11 cellular contexts compared by ENCODE assay signal in the genomic region with DNA sequence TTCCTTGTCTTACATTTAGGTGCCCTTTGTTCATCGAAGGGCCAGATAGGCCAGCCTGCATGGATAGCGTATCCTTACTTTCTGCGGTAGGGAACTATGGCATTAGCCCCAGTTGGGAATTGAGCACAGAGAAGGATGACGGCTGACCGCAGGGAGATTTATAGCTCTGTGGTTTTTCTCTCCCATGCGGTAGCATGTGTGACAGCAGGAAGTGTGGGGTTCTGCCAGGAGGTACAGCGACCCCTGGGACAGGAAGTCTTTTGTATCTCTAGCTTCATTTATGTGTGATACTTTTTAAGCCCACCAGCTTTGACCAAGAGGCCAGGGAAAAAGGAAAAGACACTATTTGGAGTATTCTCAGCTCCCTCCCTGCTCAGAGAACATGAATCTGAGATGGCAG. TPM values are rescaled to one million over a fixed set of nuclear protein-coding genes. Genes with fewer than 3 reads are reported as not detected.
A peak's percentile ranks its signal among the peaks of the same experiment; 100 is the strongest.
DNase-seq lines count a peak whose midpoint lies in the region; ATAC-seq and TF ChIP-seq lines count a peak whose summit lies in the region.
"Had no signal": no experiment of that assay in that cellular context is flagged by ENCODE, and none has a peak within 500 bp of the region (broad histone marks: within the 10 kb centered on the region; RNA-seq: fewer than 3 reads in every experiment).

No MANE protein-coding gene starts in this region.

- H3K27ac ChIP-seq in lung (ENCODE audit: low read depth in 1 of 2, low read length in 1 of 2): peak overlapping the region; percentile 3 to 20
- H3K27ac ChIP-seq: prostate gland had no signal

- no peaks in the 10 kb centered on the region for H3K36me3 Mint-ChIP-seq in activated CD4-positive, alpha-beta memory T cell treated with anti-CD3 and anti-CD28 coated beads for 36 hours

- no peak for ATAC-seq in lung (ENCODE audit: insufficient read depth, low FRiP score)

- H3K9me3 Mint-ChIP-seq in activated CD4-positive, alpha-beta memory T cell treated with anti-CD3 and anti-CD28 coated beads for 36 hours: no peaks in the 10 kb centered on the region

- H3K4me1 Mint-ChIP-seq in activated CD4-positive, alpha-beta memory T cell treated with anti-CD3 and anti-CD28 coated beads for 36 hours (ENCODE audit: low read depth): peaks cover 50% of the 10 kb centered on the region

- H3K9me3 ChIP-seq in lung (ENCODE audit: control insufficient read depth in 2 of 2, insufficient read depth in 1 of 2, low read length in 1 of 2): peaks cover 0 to 2% of the 10 kb centered on the region in 2 donors
- H3K9me3 ChIP-seq: prostate gland had no signal

- intact Hi-C loops in activated CD4-positive, alpha-beta memory T cell treated with anti-CD3 and anti-CD28 coated beads for 36 hours (cut with micrococcal nuclease): loop anchor here (2.0 to 5.0 kb wide), 2 partner anchors 15 to 44 kb away; a partner anchor contains a TSS

- no peak overlapping the region for H3K4me3 Mint-ChIP-seq in activated CD4-positive, alpha-beta memory T cell treated with anti-CD3 and anti-CD28 coated beads for 36 hours

- no peak for TF ChIP-seq CTCF in lung (IDR thresholded peaks at IDR 0.05; ENCODE audit: control extremely low read depth, extremely low read depth)

- H3K27ac Mint-ChIP-seq in activated CD4-positive, alpha-beta memory T cell treated with anti-CD3 and anti-CD28 coated beads for 36 hours: peak overlapping the region; percentile 87

- H3K27me3 Mint-ChIP-seq in activated CD4-positive, alpha-beta memory T cell treated with anti-CD3 and anti-CD28 coated beads for 36 hours: no peaks in the 10 kb centered on the region

- WGBS in lung, 2 donors: 2 to 48% methylated on average over 7 of the region's 7 CpGs

- no peak overlapping the region for H3K4me3 ChIP-seq in lung
- H3K4me3 ChIP-seq: prostate gland had no signal

- peaks cover 3 to 14% of the 10 kb centered on the region in 2 donors for H3K4me1 ChIP-seq in lung (ENCODE audit: control insufficient read depth in 2 of 2, insufficient read depth in 2 of 2, low read length in 2 of 2)
- H3K4me1 ChIP-seq: prostate gland had no signal

- POLR2A ChIA-PET in activated CD4-positive, alpha-beta memory T cell treated with anti-CD3 and anti-CD28 coated beads for 36 hours (lab: Charles Lee): interaction anchor here (1.0 kb wide), 1 partner anchor 12 kb away, joined by 3 read pairs; no protein-coding TSS in a partner anchor

- peak; percentile 31 for DNase-seq in DMS 273 treated with DMSO at 0.1 percent for 48 hours (lab: John Stamatoyannopoulos, UW)
- peak; percentile 77 for DNase-seq in LHCN-M2 (ENCODE audit: low read depth)
- peak; percentile 17 for DNase-seq in activated CD4-positive, alpha-beta memory T cell treated with anti-CD3 and anti-CD28 coated beads for 36 hours
- DNase-seq in lung (ENCODE audit: low spot score): no peak
- no peak for DNase-seq in ecto neural progenitor cell (ENCODE audit: low spot score)
- DNase-seq in cerebellar cortex (ENCODE audit: low spot score): no peak
- DNase-seq in CD1c-positive myeloid dendritic cell (ENCODE audit: extremely low spot score): no peak
- DNase-seq in DMS79 (lab: John Stamatoyannopoulos, UW): no peak
- DNase-seq: cortex of kidney, NCI-H774 had no signal

- no peaks in the 10 kb centered on the region for H3K36me3 ChIP-seq in lung (ENCODE audit: control insufficient read depth in 2 of 2, insufficient read depth in 2 of 2, low read length in 2 of 2)
- H3K36me3 ChIP-seq: prostate gland had no signal

- CTCF ChIA-PET in activated CD4-positive, alpha-beta memory T cell treated with anti-CD3 and anti-CD28 coated beads for 36 hours (lab: Charles Lee): interaction anchor here (0.9 to 4.7 kb wide), 3 partner anchors 14 to 68 kb away, joined by 3 to 41 read pairs (median 3); a partner anchor contains a TSS

- H3K27me3 ChIP-seq in lung (ENCODE audit: control insufficient read depth, insufficient read depth): no peaks in the 10 kb centered on the region

RNA-seq across cellular contexts. Expression of a gene that starts 33.1 kb away (rescaled TPM):
- total RNA-seq in LHCN-M2 (2014; rRNA removed) (2.4 and 12.5 TPM in 2 replicates), lung (10 to 100 TPM; 12.2 to 12.8 TPM)
- polyA plus RNA-seq in LHCN-M2 (2012): 1.9 TPM
- 1 to 10 TPM; 3.4 to 3.7 TPM for total RNA-seq in activated CD4-positive, alpha-beta memory T cell treated with anti-CD3 and anti-CD28 coated beads for 36 hours
- 1 to 10 TPM; 4.4 to 8.2 TPM for polyA plus RNA-seq in lung

RNA-seq across cellular contexts. Expression of a gene that starts 44.8 kb away (rescaled TPM):
- total RNA-seq in LHCN-M2 (2014; rRNA removed): 40.5 and 46.2 TPM in 2 replicates
- polyA plus RNA-seq in LHCN-M2 (2012): 33.2 TPM
- 10 to 100 TPM; 94.0 to 95.5 TPM for total RNA-seq in activated CD4-positive, alpha-beta memory T cell treated with anti-CD3 and anti-CD28 coated beads for 36 hours
- total RNA-seq in lung: 10 to 100 TPM; 32.3 to 34.1 TPM
- polyA plus RNA-seq in lung: 10 to 100 TPM; 24.5 to 39.6 TPM

Comparison
In these comparisons a context has a peak if more than half of its experiments do, and no peak if none do; other contexts are left out.
1. DNase-seq: peak in DMS 273 treated with DMSO at 0.1 percent for 48 hours (single experiment), LHCN-M2 (single experiment) and activated CD4-positive, alpha-beta memory T cell treated with anti-CD3 and anti-CD28 coated beads for 36 hours (single experiment); none in lung (single experiment), ecto neural progenitor cell (single experiment), cerebellar cortex (single experiment), CD1c-positive myeloid dendritic cell (single experiment) and DMS79 (single experiment).